Comparison of ENCODE assay signal across 8 cellular contexts in the genomic region with DNA sequence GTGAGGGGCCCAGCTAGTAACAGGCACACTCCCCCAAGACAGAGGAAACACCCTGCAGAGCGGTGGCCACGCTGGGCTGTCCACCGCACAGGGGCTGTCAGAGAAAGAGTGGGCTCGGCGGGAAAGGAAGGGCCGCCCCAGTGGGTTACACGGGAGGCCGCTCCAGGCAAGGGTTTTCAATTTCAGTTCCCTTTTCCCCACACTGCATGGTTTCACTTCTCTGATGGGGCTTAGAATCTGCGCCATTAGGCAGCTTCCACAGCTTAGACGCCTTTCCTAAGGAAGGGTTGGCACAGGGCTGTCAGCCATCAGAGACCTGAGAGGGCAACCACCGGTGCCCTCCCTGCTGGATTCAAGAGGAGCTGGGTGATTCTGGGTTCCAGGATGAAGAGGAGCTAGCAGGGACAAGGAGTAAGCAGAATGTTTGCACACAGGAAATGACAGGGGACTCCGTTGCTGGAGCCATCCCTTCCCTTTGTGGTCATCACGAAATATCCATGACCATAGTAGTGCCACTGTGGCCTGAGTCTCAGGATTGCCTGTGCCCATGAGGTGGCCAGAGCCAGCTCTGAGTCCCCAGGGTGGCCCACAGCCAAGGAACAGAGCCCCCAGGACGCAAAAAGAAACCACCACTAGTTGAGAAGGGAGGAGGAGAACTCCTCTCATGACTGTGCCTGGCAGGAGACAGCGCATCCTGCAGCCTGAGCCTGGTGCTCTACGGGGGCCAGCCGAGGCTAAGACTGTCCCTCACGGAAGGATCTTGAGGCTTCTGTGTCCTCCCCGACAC.
DNase-seq lines count a peak whose midpoint lies in the region; ATAC-seq and TF ChIP-seq lines count a peak whose summit lies in the region.

No MANE protein-coding gene starts in this region.

- peak; percentile 97 for ATAC-seq in GM21381 (IDR thresholded peaks at IDR 0.05; ENCODE audit: unreplicated experiment)
- ATAC-seq in HG03571 (IDR thresholded peaks at IDR 0.05; ENCODE audit: unreplicated experiment) = peak; percentile 97
- ATAC-seq in stimulated activated naive CD8-positive, alpha-beta T cell treated with anti-CD3 and anti-CD28 coated beads, Interleukin-15, Interleukin-2, amounts not matched to agents 100 U/mL and 50 U/mL, for 24 hours = peak; percentile 75

- H3K27ac ChIP-seq in coronary artery = peak overlapping the region in 1 of 2 donors; percentile 48

- DNase-seq in coronary artery (ENCODE audit: low spot score) (peak; percentile 65), T1000 (lab: John Stamatoyannopoulos, UW) (no peak), GM03348 (ENCODE audit: low spot score) (no peak), HPDE6-E6E7 (ENCODE audit: extremely low spot score) (no peak)
- DNase-seq in stimulated activated naive CD8-positive, alpha-beta T cell treated with anti-CD3 and anti-CD28 coated beads, Interleukin-15, Interleukin-2, amounts not matched to agents 100 U/mL and 50 U/mL, for 24 hours = peak; percentile 31

- H3K4me3 ChIP-seq in GM12875 (ENCODE audit: low read depth, low read length) (peak overlapping the region; percentile 48), coronary artery (no peak overlapping the region)

- TF ChIP-seq CTCF in GM12875 (IDR thresholded peaks at IDR 0.05; ENCODE audit: borderline replicate concordance, insufficient read depth, low read depth, low read length) (0 out of 2 replicates have a peak, but pooled peaks have one; percentile 9), coronary artery (IDR thresholded peaks at IDR 0.05) (no peak)

Comparison
In these comparisons a context has a peak if more than half of its experiments do, and no peak if none do; other contexts are left out.
1. DNase-seq: peak in coronary artery (single experiment) and stimulated activated naive CD8-positive, alpha-beta T cell treated with anti-CD3 and anti-CD28 coated beads, Interleukin-15, Interleukin-2, amounts not matched to agents 100 U/mL and 50 U/mL, for 24 hours (single experiment); none in T1000 (single experiment), GM03348 (single experiment) and HPDE6-E6E7 (single experiment).
2. Peak in every context shown above with its lines, with median percentiles within 50 percentile points of each other: ATAC-seq.